ENCODE assay signal across 8 cellular contexts in the genomic region with DNA sequence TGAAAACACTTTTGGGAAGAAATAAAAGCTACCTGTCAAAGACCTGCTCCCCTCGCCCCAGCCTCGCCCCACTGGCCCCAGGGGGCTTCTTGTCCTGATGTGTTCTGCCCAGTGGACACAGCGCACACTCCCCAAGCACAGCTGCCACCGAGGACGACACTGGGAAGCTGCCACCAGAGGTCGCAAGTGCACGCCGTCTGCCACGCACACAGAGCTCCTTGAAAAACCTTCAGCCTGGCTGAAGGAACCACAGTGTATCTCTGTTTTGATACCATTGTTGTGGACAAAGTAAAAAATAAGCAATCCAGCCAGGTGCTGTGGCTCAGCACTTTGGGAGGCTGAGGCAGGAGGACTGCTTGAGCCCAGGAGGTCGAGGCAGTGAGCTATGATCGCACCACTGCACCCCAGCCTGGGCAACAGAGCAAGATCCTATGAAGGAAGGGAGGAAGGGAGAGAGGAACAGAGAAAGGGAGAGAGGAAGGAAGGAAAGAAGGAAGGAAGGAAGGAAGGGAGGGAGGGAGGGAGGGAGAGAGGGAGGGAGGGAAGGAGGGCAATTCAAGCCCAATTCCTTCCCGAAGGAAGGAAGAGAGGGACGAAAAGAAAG. TPM values are rescaled to one million over a fixed set of nuclear protein-coding genes. Genes with fewer than 3 reads are reported as not detected.
A peak's percentile ranks its signal among the peaks of the same experiment; 100 is the strongest.
DNase-seq lines count a peak whose midpoint lies in the region; ATAC-seq and TF ChIP-seq lines count a peak whose summit lies in the region.

No MANE protein-coding gene starts in this region.

- H3K27me3 ChIP-seq in adipocyte (replicated peaks; ENCODE audit: control insufficient read depth, insufficient read depth, low read length) (no peaks in the 10 kb centered on the region), left ventricle myocardium inferior (ENCODE audit: low read depth) (no peaks in the 10 kb centered on the region)

- H3K4me1 ChIP-seq in adipocyte (ENCODE audit: control insufficient read depth, insufficient read depth, low read length) (no peaks in the 10 kb centered on the region), left ventricle myocardium inferior (no peaks in the 10 kb centered on the region)

- H3K9me3 ChIP-seq in adipocyte (ENCODE audit: control insufficient read depth, low read length) (no peaks in the 10 kb centered on the region), left ventricle myocardium inferior (replicated peaks) (no peaks in the 10 kb centered on the region)

- intact Hi-C loops in left ventricle myocardium inferior (cut with micrococcal nuclease) (loop anchor here (5.0 kb wide), 1 partner anchor 342 kb away; no protein-coding TSS in a partner anchor), sciatic nerve (cut with DNase I) (loop anchor here (10.0 kb wide), 1 partner anchor 344 kb away; no protein-coding TSS in a partner anchor)

- H3K36me3 ChIP-seq in adipocyte (ENCODE audit: control insufficient read depth, insufficient read depth, low read length, severe bottlenecking) (no peaks in the 10 kb centered on the region), left ventricle myocardium inferior (no peaks in the 10 kb centered on the region)

- ATAC-seq in sciatic nerve: peak; percentile 76
- no peak for ATAC-seq in GM21381 (IDR thresholded peaks at IDR 0.05; ENCODE audit: unreplicated experiment)

- peak; percentile 82 for TF ChIP-seq CTCF in left ventricle myocardium inferior (IDR thresholded peaks at IDR 0.05; ENCODE audit: borderline replicate concordance)

- H3K4me3 ChIP-seq in adipocyte (ENCODE audit: low read length) (no peak overlapping the region), left ventricle myocardium inferior (no peak overlapping the region)

- H3K9ac ChIP-seq in adipocyte (ENCODE audit: low read length): no peak overlapping the region

- H3K27ac ChIP-seq in left ventricle myocardium inferior (replicated peaks): no peak overlapping the region

- DNase-seq in NCI-H510A treated with DMSO at 0.1 percent for 48 hours (lab: John Stamatoyannopoulos, UW) (peak; percentile 31), NCI-H510A (lab: John Stamatoyannopoulos, UW) (no peak), NCI-H1105 treated with DMSO at 0.1 percent for 48 hours (lab: John Stamatoyannopoulos, UW) (peak; percentile 64), SW480 (ENCODE audit: low spot score) (peak; percentile 77), adipocyte (ENCODE audit: low read depth) (peak; percentile 78), left ventricle myocardium inferior (peak; percentile 59), sciatic nerve (ENCODE audit: low spot score) (peak; percentile 80)

RNA-seq across cellular contexts. Expression of a gene that starts 57.3 kb away (rescaled TPM):
- total RNA-seq in left ventricle myocardium inferior (13.0 TPM), sciatic nerve (21.2 TPM)
